In the genomic region with DNA sequence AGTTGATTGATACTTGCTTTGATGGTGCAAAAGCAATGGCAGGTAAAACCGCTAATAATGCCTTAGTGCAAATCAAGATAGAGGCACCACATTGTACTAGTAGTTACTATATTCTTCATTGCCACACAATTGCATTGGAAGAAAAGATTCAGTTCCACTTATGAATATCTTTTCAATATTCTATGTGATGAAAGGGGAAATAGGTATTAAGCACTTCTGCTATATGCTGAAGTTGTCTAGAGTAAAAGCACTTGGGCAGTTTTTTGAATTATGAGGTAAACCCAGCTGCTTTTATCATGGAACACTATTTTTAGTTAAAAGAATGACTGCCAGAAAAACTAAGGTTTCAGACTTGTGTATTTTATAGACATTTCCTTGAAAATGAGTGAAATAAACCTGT, we compare ENCODE assay signal across 31 cellular contexts.
"Had no signal": no experiment of that assay in that cellular context is flagged by ENCODE, and none has a peak within 500 bp of the region (broad histone marks: within the 10 kb centered on the region; RNA-seq: fewer than 3 reads in every experiment).

No MANE protein-coding gene starts in this region.

- H3K27ac Mint-ChIP-seq: activated naive CD4-positive, alpha-beta T cell treated with anti-CD3 and anti-CD28 coated beads, Interleukin-2, amount 50 U/mL, for 72 hours; activated T-cell treated with anti-CD3 and anti-CD28 coated beads, Interleukin-2, amount 50 U/mL, for 72 hours; stimulated activated memory B cell treated with anti-CD40 and anti-IgM and Interleukin-4, amounts not matched to agents 10 μg/mL and 1 μg/mL and 100 μg/mL, for 72 hours had no signal

- H3K27ac ChIP-seq: esophagus muscularis mucosa, left ventricle myocardium inferior, parathyroid adenoma, psoas muscle, sigmoid colon, stomach, thyroid gland, upper lobe of left lung, vagina, VCaP had no signal

- H3K4me3 Mint-ChIP-seq: activated T-cell treated with anti-CD3 and anti-CD28 coated beads, Interleukin-2, amount 50 U/mL, for 72 hours; central memory CD8-positive, alpha-beta T cell; neural crest cell; stimulated activated memory B cell treated with anti-CD40 and anti-IgM and Interleukin-4, amounts not matched to agents 10 μg/mL and 1 μg/mL and 100 μg/mL, for 72 hours had no signal

- ATAC-seq: activated naive CD4-positive, alpha-beta T cell treated with anti-CD3 and anti-CD28 coated beads, Interleukin-2, amount 50 U/mL, for 72 hours; activated T-cell treated with anti-CD3 and anti-CD28 coated beads, Interleukin-2, amount 50 U/mL, for 72 hours; psoas muscle; stimulated activated memory B cell treated with anti-CD40 and anti-IgM and Interleukin-4, amounts not matched to agents 10 μg/mL and 1 μg/mL and 100 μg/mL, for 72 hours had no signal

- H3K27me3 ChIP-seq: esophagus muscularis mucosa, sigmoid colon, stomach, thyroid gland, upper lobe of left lung, vagina had no signal

- DNase-seq: activated CD4-positive, alpha-beta T cell treated with anti-CD3 and anti-CD28 coated beads for 4 hours; activated CD4-positive, alpha-beta T cell treated with anti-CD3 and anti-CD28 coated beads, Interleukin-2, amount 50 U/mL, for 4 hours; activated naive CD4-positive, alpha-beta T cell; activated T-cell treated with anti-CD3 and anti-CD28 coated beads for 4 hours; activated T-cell treated with anti-CD3 and anti-CD28 coated beads, Interleukin-2, amount 50 U/mL, for 72 hours; dermis blood vessel endothelial cell; effector CD4-positive, alpha-beta T cell; islet precursor cell; left ventricle myocardium inferior; mesendoderm; occipital lobe; psoas muscle; sigmoid colon; stimulated activated CD4-positive, alpha-beta T cell treated with anti-CD3 and anti-CD28 coated beads, Interleukin-1b, Interleukin-23, amount 100 ng/mL, for 48 hours; stimulated activated CD4-positive, alpha-beta T cell treated with anti-CD3 and anti-CD28 coated beads, Interleukin-4, amount 100 ng/mL, for 4 hours; stimulated activated CD8-positive, alpha-beta memory T cell treated with anti-CD3 and anti-CD28 coated beads, Interleukin-4, amount 100 ng/mL, for 48 hours; stomach; thyroid gland; upper lobe of left lung had no signal

- H3K27me3 Mint-ChIP-seq: central memory CD8-positive, alpha-beta T cell; stimulated activated memory B cell treated with anti-CD40 and anti-IgM and Interleukin-4, amounts not matched to agents 10 μg/mL and 1 μg/mL and 100 μg/mL, for 72 hours had no signal

- H3K4me3 ChIP-seq: esophagus muscularis mucosa, left ventricle myocardium inferior, lung, psoas muscle, sigmoid colon, smooth muscle cell, stomach, thyroid gland, upper lobe of left lung, vagina had no signal

- H3K4me1 Mint-ChIP-seq: central memory CD8-positive, alpha-beta T cell; neural crest cell had no signal

- FAIRE-seq: bronchial epithelial cell, frontal cortex had no signal

- H3K9me3 Mint-ChIP-seq: activated naive CD4-positive, alpha-beta T cell treated with anti-CD3 and anti-CD28 coated beads, Interleukin-2, amount 50 U/mL, for 72 hours; activated T-cell treated with anti-CD3 and anti-CD28 coated beads, Interleukin-2, amount 50 U/mL, for 72 hours; central memory CD8-positive, alpha-beta T cell; neural crest cell; stimulated activated memory B cell treated with anti-CD40 and anti-IgM and Interleukin-4, amounts not matched to agents 10 μg/mL and 1 μg/mL and 100 μg/mL, for 72 hours had no signal
